In genomic region chr17:74443516-74444296, GRCh38 we compare ENCODE assay signal across 13 cellular contexts. TPM values are rescaled to one million over a fixed set of nuclear protein-coding genes. Genes with fewer than 3 reads are reported as not detected.
DNase-seq lines count a peak whose midpoint lies in the region; ATAC-seq and TF ChIP-seq lines count a peak whose summit lies in the region.
"Had no signal": no experiment of that assay in that cellular context is flagged by ENCODE, and none has a peak within 500 bp of the region (broad histone marks: within the 10 kb centered on the region; RNA-seq: fewer than 3 reads in every experiment).

No MANE protein-coding gene starts in this region.

- peaks cover 1% of the 10 kb centered on the region for H3K9me3 Mint-ChIP-seq in nephron

- H3K27me3 ChIP-seq in esophagus (ENCODE audit: control insufficient read depth in 1 of 2, insufficient read depth in 2 of 2, low read length in 2 of 2) (no peaks in the 10 kb centered on the region), thoracic aorta (replicated peaks; ENCODE audit: insufficient read depth) (no peaks in the 10 kb centered on the region)

- H3K27ac Mint-ChIP-seq in nephron, result peak overlapping the region; percentile 51 to 86 (median 73)
- H3K27ac Mint-ChIP-seq: activated T-cell treated with anti-CD3 and anti-CD28 coated beads, Interleukin-2, amount 50 U/mL, for 72 hours had no signal

- no peaks in the 10 kb centered on the region for H3K79me2 ChIP-seq in OCI-LY7 (ENCODE audit: insufficient read depth, low read depth, low read length)

- H3K9me3 ChIP-seq in OCI-LY7 (ENCODE audit: low read length) (no peaks in the 10 kb centered on the region), esophagus (ENCODE audit: control insufficient read depth in 2 of 2, insufficient read depth in 1 of 2, low read depth in 1 of 2, low read length in 1 of 2) (no peaks in the 10 kb centered on the region), thoracic aorta (no peaks in the 10 kb centered on the region)

- H4K20me1 ChIP-seq in OCI-LY7 (ENCODE audit: insufficient read depth, low read length), result no peaks in the 10 kb centered on the region

- H3K4me2 ChIP-seq in OCI-LY7 (ENCODE audit: low read length), result peak overlapping the region; percentile 65

- no peak for ATAC-seq in thoracic aorta (ENCODE audit: insufficient number of reproducible peaks, low FRiP score, low read depth)
- ATAC-seq in HG02759 (IDR thresholded peaks at IDR 0.05; ENCODE audit: unreplicated experiment), result no peak
- ATAC-seq: activated T-cell treated with anti-CD3 and anti-CD28 coated beads, Interleukin-2, amount 50 U/mL, for 72 hours had no signal

- TF ChIP-seq CTCF in OCI-LY7 (conservative IDR thresholded peaks at IDR 0.05; ENCODE audit: low read length) (no peak), nephron (IDR thresholded peaks at IDR 0.05; ENCODE audit: unreplicated experiment in 3 of 3) (no peak), thoracic aorta (IDR thresholded peaks at IDR 0.05) (no peak)

- H3K9me2 ChIP-seq in OCI-LY7 (ENCODE audit: insufficient read depth, low read length), result no peaks in the 10 kb centered on the region

- peaks cover 24% of the 10 kb centered on the region for H3K4me1 Mint-ChIP-seq in nephron

- intact Hi-C loops in OCI-LY7 (cut with micrococcal nuclease; ENCODE audit: unreplicated experiment), result no loop called here

- no peaks in the 10 kb centered on the region for H3K36me3 ChIP-seq in OCI-LY7 (ENCODE audit: insufficient read depth, low read length)
- peaks cover 0 to 5% of the 10 kb centered on the region in 2 donors for H3K36me3 ChIP-seq in esophagus (ENCODE audit: control insufficient read depth in 2 of 2, insufficient read depth in 2 of 2, low read length in 1 of 2)
- peaks cover 16% of the 10 kb centered on the region for H3K36me3 ChIP-seq in thoracic aorta

- no TSS peak for BruUV-seq in OCI-LY7 (replicated peaks; lab: Mats Ljungman, UMichigan)

- H3K27me3 Mint-ChIP-seq in nephron (ENCODE audit: low read depth), result peaks cover 4% of the 10 kb centered on the region
- H3K27me3 Mint-ChIP-seq: brain had no signal

- peak overlapping the region in 2 of 3 experiments; percentile 7 to 8 for H3K4me3 Mint-ChIP-seq in nephron
- H3K4me3 Mint-ChIP-seq: activated T-cell treated with anti-CD3 and anti-CD28 coated beads, Interleukin-2, amount 50 U/mL, for 72 hours had no signal

- no peak for DNase-seq in OCI-LY7 (ENCODE audit: low spot score)
- no peak for DNase-seq in thoracic aorta (ENCODE audit: low spot score)
- no peak for DNase-seq in RPMI8226
- DNase-seq in kidney glomerular epithelial cell (lab: John Stamatoyannopoulos, UW), result no peak
- DNase-seq in NCI-H510A (lab: John Stamatoyannopoulos, UW), result no peak
- DNase-seq: activated CD4-positive, CD25-positive, alpha-beta regulatory T cell; activated T-cell treated with anti-CD3 and anti-CD28 coated beads, Interleukin-2, amount 50 U/mL, for 72 hours; stimulated activated CD4-positive, alpha-beta T cell treated with anti-CD3 and anti-CD28 coated beads, Interleukin-1b, Interleukin-23, amount 100 ng/mL, for 48 hours had no signal

- peak overlapping the region; percentile 91; the same call in 1 of the 2 replicates for H2AFZ ChIP-seq in OCI-LY7 (ENCODE audit: low read length)

- H3K27ac ChIP-seq in OCI-LY7 (ENCODE audit: low read depth, low read length, poor library complexity, severe bottlenecking) (no peak overlapping the region), esophagus (ENCODE audit: low read depth in 2 of 2, low read length in 1 of 2) (peak overlapping the region; percentile 58 to 73), thoracic aorta (peak overlapping the region; percentile 93 to 96)

- H3K4me3 ChIP-seq in OCI-LY7 (ENCODE audit: low read depth, low read length, poor library complexity, severe bottlenecking) (peak overlapping the region; percentile 58), esophagus (ENCODE audit: low read depth in 1 of 2, low read length in 2 of 2) (no peak overlapping the region), thoracic aorta (peak overlapping the region; percentile 63)

- H3K4me1 ChIP-seq in OCI-LY7 (ENCODE audit: insufficient read depth, low read length, poor library complexity, severe bottlenecking), result peaks cover 22% of the 10 kb centered on the region
- peaks cover 0 to 12% of the 10 kb centered on the region in 2 donors for H3K4me1 ChIP-seq in esophagus (ENCODE audit: control insufficient read depth in 2 of 2, insufficient read depth in 2 of 2, low read length in 1 of 2)
- peaks cover 60 to 67% of the 10 kb centered on the region in 2 donors for H3K4me1 ChIP-seq in thoracic aorta (ENCODE audit: control insufficient read depth in 1 of 2, low read depth in 2 of 2)

- 64 to 74% methylated on average over 8 of the region's 8 CpGs for WGBS in esophagus, 2 donors

- peaks cover 24% of the 10 kb centered on the region for H3K36me3 Mint-ChIP-seq in nephron (ENCODE audit: low read depth)

- CTCF ChIA-PET in OCI-LY7 (lab: Charles Lee; ENCODE audit: unreplicated experiment), result interaction anchor here (0.5 kb wide), 2 partner anchors 53 to 213 kb away, joined by 3 to 4 read pairs; no protein-coding TSS in a partner anchor

- POLR2A ChIA-PET in OCI-LY7 (lab: Charles Lee), result interaction anchor here (0.6 to 0.9 kb wide), 2 partner anchors 10 to 50 kb away, joined by 3 to 7 read pairs; no protein-coding TSS in a partner anchor

RNA-seq across cellular contexts. Expression of gene GPRC5C, which starts 11.8 kb away (rescaled TPM):
- 9.4 and 19.5 TPM in 2 replicates for total RNA-seq in OCI-LY7 (2014; rRNA removed; shearing (Covaris generic))
- total RNA-seq in OCI-LY7 (2022) (1.1 and 2.0 TPM in 2 replicates), thoracic aorta (10 to 100 TPM; 56.0 to 67.0 TPM)
- polyA plus RNA-seq in esophagus, result 1 to 10 TPM; 6.7 to 8.8 TPM
- total RNA-seq: LHCN-M2 had no signal

RNA-seq across cellular contexts. Expression of gene CD300A, which starts 22.7 kb away (rescaled TPM):
- total RNA-seq in OCI-LY7 (2014; rRNA removed; shearing (Covaris generic)), result 6.7 and 7.4 TPM in 2 replicates
- total RNA-seq in OCI-LY7 (2022), result 1.8 and 3.5 TPM in 2 replicates
- 1 to 10 TPM; 1.3 to 1.6 TPM for polyA plus RNA-seq in esophagus
- 1 to 10 TPM; 7.7 to 8.0 TPM for total RNA-seq in thoracic aorta
- total RNA-seq: LHCN-M2 had no signal

Comparison
In these comparisons a context has a peak if more than half of its experiments do, and no peak if none do; other contexts are left out.
1. H3K4me3 ChIP-seq: peak in OCI-LY7 (single experiment) and thoracic aorta (single experiment); none in esophagus (0 of 2).